ENCODE assay signal across 17 cellular contexts in genomic region chr3:162847511-162847910, GRCh38.
A peak's percentile ranks its signal among the peaks of the same experiment; 100 is the strongest.
DNase-seq lines count a peak whose midpoint lies in the region; FAIRE-seq and TF ChIP-seq lines count a peak whose summit lies in the region.
"Had no signal": no experiment of that assay in that cellular context is flagged by ENCODE, and none has a peak within 500 bp of the region (broad histone marks: within the 10 kb centered on the region; RNA-seq: fewer than 3 reads in every experiment).

No MANE protein-coding gene starts in this region.

- TF ChIP-seq CTCF in C4-2B (conservative IDR thresholded peaks at IDR 0.05) (peak; percentile 36), choroid plexus epithelial cell (conservative IDR thresholded peaks at IDR 0.05; ENCODE audit: low read depth, low read length) (peak; percentile 4), kidney (IDR thresholded peaks at IDR 0.05; ENCODE audit: borderline replicate concordance, extremely low read depth, insufficient read depth) (no peak), progenitor cell of endocrine pancreas (IDR thresholded peaks at IDR 0.05; ENCODE audit: unreplicated experiment) (peak; percentile 6)

- no peaks in the 10 kb centered on the region for H3K4me1 Mint-ChIP-seq in progenitor cell of endocrine pancreas (ENCODE audit: low read depth)
- H3K4me1 Mint-ChIP-seq: CD14-positive monocyte had no signal

- peak; percentile 85 for FAIRE-seq in kidney (lab: Jason Lieb, UNC)
- FAIRE-seq: D721Med had no signal

- H3K9me3 Mint-ChIP-seq in progenitor cell of endocrine pancreas (ENCODE audit: low read depth), result peaks cover 3% of the 10 kb centered on the region
- H3K9me3 Mint-ChIP-seq: CD8-positive, alpha-beta T cell had no signal

- H3K4me3 Mint-ChIP-seq in progenitor cell of endocrine pancreas (ENCODE audit: low read depth), result no peak overlapping the region
- H3K4me3 Mint-ChIP-seq: CD14-positive monocyte; CD8-positive, alpha-beta T cell had no signal

- no peak overlapping the region for H3K27ac ChIP-seq in C4-2B
- no peak overlapping the region for H3K27ac ChIP-seq in kidney (ENCODE audit: low read depth in 2 of 2, low read length in 2 of 2)
- H3K27ac ChIP-seq: GM23248, HL-60 had no signal

- H3K27ac Mint-ChIP-seq in progenitor cell of endocrine pancreas, result no peak overlapping the region
- H3K27ac Mint-ChIP-seq: CD14-positive monocyte; CD8-positive, alpha-beta T cell had no signal

- H3K36me3 ChIP-seq in kidney (ENCODE audit: control insufficient read depth in 1 of 2, insufficient read depth in 2 of 2, low read length in 2 of 2), result no peaks in the 10 kb centered on the region
- H3K36me3 ChIP-seq: BE2C had no signal

- DNase-seq in choroid plexus epithelial cell (ENCODE audit: low read depth), result no peak
- no peak for DNase-seq in kidney
- DNase-seq in progenitor cell of endocrine pancreas (ENCODE audit: low spot score, unreplicated experiment), result no peak
- DNase-seq in activated T-cell treated with anti-CD3 and anti-CD28 coated beads, Interleukin-2, amount 50 U/mL, for 1 hour, result no peak
- no peak for DNase-seq in DMS53 treated with DMSO at 0.1 percent for 48 hours (lab: John Stamatoyannopoulos, UW; ENCODE audit: unreplicated experiment)
- no peak for DNase-seq in GF-D8 (lab: John Stamatoyannopoulos, UW)
- no peak for DNase-seq in islet precursor cell
- DNase-seq: BE2C; CD8-positive, alpha-beta T cell; COR-L47; DMS153; DND-41; GM23248 had no signal

- H3K36me3 Mint-ChIP-seq in progenitor cell of endocrine pancreas (ENCODE audit: insufficient read depth), result no peaks in the 10 kb centered on the region
- H3K36me3 Mint-ChIP-seq: CD14-positive monocyte; CD8-positive, alpha-beta T cell had no signal

- H3K4me3 ChIP-seq in choroid plexus epithelial cell (ENCODE audit: low read depth, low read length) (no peak overlapping the region), kidney (ENCODE audit: low read length in 2 of 2) (no peak overlapping the region)
- H3K4me3 ChIP-seq: GM23248 had no signal

- H3K9me3 ChIP-seq in kidney (ENCODE audit: control insufficient read depth in 1 of 2, low read length in 2 of 2), result no peaks in the 10 kb centered on the region
- H3K9me3 ChIP-seq: BE2C had no signal

- H3K9ac ChIP-seq in kidney (ENCODE audit: low read length in 2 of 2), result no peak overlapping the region
- H3K9ac ChIP-seq: GM23248 had no signal

- no peaks in the 10 kb centered on the region for H3K4me1 ChIP-seq in kidney (ENCODE audit: control insufficient read depth in 1 of 2, insufficient read depth in 1 of 2, low read depth in 1 of 2, low read length in 2 of 2)
- H3K4me1 ChIP-seq: BE2C had no signal

- H3K27me3 Mint-ChIP-seq in progenitor cell of endocrine pancreas, result no peaks in the 10 kb centered on the region

- intact Hi-C loops in kidney (cut with DNase I), result no loop called here
